Comparison of ENCODE assay signal across 19 cellular contexts in the genomic region with DNA sequence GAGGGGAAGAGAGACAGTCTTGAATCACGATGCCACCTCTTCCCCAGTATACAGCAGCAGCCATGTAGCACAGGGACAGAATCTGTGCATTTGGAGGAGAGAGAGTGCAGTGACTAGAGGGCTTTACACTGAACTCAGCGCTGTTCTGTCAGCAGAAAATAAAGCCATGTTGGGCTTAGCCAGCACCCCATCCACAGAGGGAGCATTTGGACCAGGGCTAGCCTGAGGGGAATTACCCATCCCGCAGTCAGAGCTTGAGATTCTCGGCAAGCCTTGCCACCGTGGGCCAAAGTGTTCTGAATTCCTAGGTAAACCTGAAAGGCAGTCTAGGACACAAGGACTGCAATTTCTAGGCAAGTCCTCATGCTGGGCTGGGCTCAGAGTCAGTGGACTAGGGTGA.
"Had no signal": no experiment of that assay in that cellular context is flagged by ENCODE, and none has a peak within 500 bp of the region (broad histone marks: within the 10 kb centered on the region; RNA-seq: fewer than 3 reads in every experiment).

No MANE protein-coding gene starts in this region.

- H3K4me3 Mint-ChIP-seq: naive thymus-derived CD8-positive, alpha-beta T cell; stimulated activated naive B cell treated with anti-CD40 and anti-IgM and Interleukin-4, amounts not matched to agents 10 μg/mL and 1 μg/mL and 100 μg/mL, for 72 hours; stimulated activated naive CD8-positive, alpha-beta T cell treated with anti-CD3 and anti-CD28 coated beads, Interleukin-15, amount 100 ng/mL, for 72 hours had no signal

- ATAC-seq: heart left ventricle; mucosa of descending colon; naive thymus-derived CD8-positive, alpha-beta T cell; sciatic nerve; stimulated activated naive B cell treated with anti-CD40 and anti-IgM and Interleukin-4, amounts not matched to agents 10 μg/mL and 1 μg/mL and 100 μg/mL, for 72 hours; stimulated activated naive CD8-positive, alpha-beta T cell treated with anti-CD3 and anti-CD28 coated beads, Interleukin-15, amount 100 ng/mL, for 72 hours had no signal

- H3K9me3 ChIP-seq: heart left ventricle, mucosa of descending colon, neutrophil, spleen, testis, tibial nerve had no signal

- H3K27ac ChIP-seq: dorsolateral prefrontal cortex, heart left ventricle, neutrophil, spleen, testis, tibial nerve had no signal

- H3K4me1 Mint-ChIP-seq: naive thymus-derived CD8-positive, alpha-beta T cell; stimulated activated naive B cell treated with anti-CD40 and anti-IgM and Interleukin-4, amounts not matched to agents 10 μg/mL and 1 μg/mL and 100 μg/mL, for 72 hours; stimulated activated naive CD8-positive, alpha-beta T cell treated with anti-CD3 and anti-CD28 coated beads, Interleukin-15, amount 100 ng/mL, for 72 hours had no signal

- H3K9me3 Mint-ChIP-seq: stimulated activated naive CD8-positive, alpha-beta T cell treated with anti-CD3 and anti-CD28 coated beads, Interleukin-15, amount 100 ng/mL, for 72 hours had no signal

- H3K27me3 ChIP-seq: dorsolateral prefrontal cortex, heart left ventricle, neutrophil, spleen, testis, tibial nerve had no signal

- FAIRE-seq: frontal cortex had no signal

- H3K27ac Mint-ChIP-seq: naive thymus-derived CD8-positive, alpha-beta T cell; stimulated activated naive B cell treated with anti-CD40 and anti-IgM and Interleukin-4, amounts not matched to agents 10 μg/mL and 1 μg/mL and 100 μg/mL, for 72 hours had no signal

- H3K4me3 ChIP-seq: dorsolateral prefrontal cortex, heart left ventricle, mucosa of descending colon, spleen, testis, tibial nerve had no signal

- H3K36me3 Mint-ChIP-seq: naive thymus-derived CD8-positive, alpha-beta T cell; stimulated activated naive B cell treated with anti-CD40 and anti-IgM and Interleukin-4, amounts not matched to agents 10 μg/mL and 1 μg/mL and 100 μg/mL, for 72 hours had no signal

- H3K27me3 Mint-ChIP-seq: stimulated activated naive B cell treated with anti-CD40 and anti-IgM and Interleukin-4, amounts not matched to agents 10 μg/mL and 1 μg/mL and 100 μg/mL, for 72 hours; stimulated activated naive CD8-positive, alpha-beta T cell treated with anti-CD3 and anti-CD28 coated beads, Interleukin-15, amount 100 ng/mL, for 72 hours had no signal

- DNase-seq: cortex of kidney; effector memory CD4-positive, alpha-beta T cell; heart left ventricle; hippocampal formation; kidney glomerular epithelial cell; mucosa of descending colon; naive thymus-derived CD8-positive, alpha-beta T cell; spleen; stimulated activated CD4-positive, alpha-beta T cell treated with anti-CD3 and anti-CD28 coated beads, Interleukin-15, amount 100 ng/mL, for 24 hours; stimulated activated CD4-positive, alpha-beta T cell treated with anti-CD3 and anti-CD28 coated beads, Interleukin-1b, Interleukin-23, amount 100 ng/mL, for 48 hours; stimulated activated CD4-positive, alpha-beta T cell treated with anti-CD3 and anti-CD28 coated beads, Interleukin-4, amount 100 ng/mL, for 24 hours; stimulated activated naive B cell treated with anti-CD40 and anti-IgM and Interleukin-4, amounts not matched to agents 10 μg/mL and 1 μg/mL and 100 μg/mL, for 72 hours; stimulated activated naive CD8-positive, alpha-beta T cell treated with anti-CD3 and anti-CD28 coated beads, Interleukin-15, amount 100 ng/mL, for 72 hours; testis had no signal

- H3K36me3 ChIP-seq: heart left ventricle, neutrophil, spleen, tibial nerve had no signal

- H3K4me1 ChIP-seq: heart left ventricle, spleen, testis, tibial nerve had no signal
